In the genomic region with DNA sequence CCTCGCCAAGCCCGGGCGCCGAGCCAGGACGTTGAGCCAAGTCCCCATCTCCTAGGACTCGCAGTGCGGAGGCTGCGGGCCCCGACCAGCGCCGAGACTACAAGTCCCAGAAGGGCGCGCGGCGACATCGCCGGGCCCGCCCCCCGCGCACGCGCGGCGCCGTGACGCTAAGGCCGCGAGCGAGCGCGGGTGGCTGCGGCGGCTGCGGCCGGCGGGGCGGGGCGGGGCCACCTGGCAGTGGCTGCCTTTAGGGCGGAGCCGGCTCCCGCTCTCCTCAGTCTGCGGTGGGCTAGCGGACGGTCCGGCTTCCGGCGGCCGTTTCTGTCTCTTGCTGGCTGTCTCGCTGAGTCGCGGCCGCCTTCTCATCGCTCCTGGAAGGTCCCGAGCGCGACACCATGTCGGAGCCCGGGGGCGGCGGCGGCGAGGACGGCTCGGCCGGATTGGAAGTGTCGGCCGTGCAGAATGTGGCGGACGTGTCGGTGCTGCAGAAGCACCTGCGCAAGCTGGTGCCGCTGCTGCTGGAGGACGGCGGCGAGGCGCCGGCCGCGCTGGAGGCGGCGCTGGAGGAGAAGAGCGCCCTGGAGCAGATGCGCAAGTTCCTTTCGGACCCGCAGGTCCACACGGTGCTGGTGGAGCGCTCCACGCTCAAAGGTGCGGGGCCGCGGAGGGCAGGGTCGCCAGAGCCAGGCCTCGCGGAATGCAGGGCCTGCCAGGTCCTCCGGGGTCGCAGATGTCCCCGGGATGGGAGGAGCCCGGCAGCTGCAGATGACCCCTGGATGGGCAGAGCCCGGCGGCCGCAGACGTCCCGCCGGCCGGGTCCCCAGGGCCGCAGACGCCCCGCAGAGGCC, we compare ENCODE assay signal across 1 cellular context.
TF ChIP-seq lines count a peak whose summit lies in the region.

Gene DYNC1H1, plus strand, starts transcription at position 277 of the 848 bp plus-strand sequence. Its CDS starts 119 bp downstream, at position 396.

TF ChIP-seq in HepG2, 621 proteins besides CTCF, POLR2A, EP300 and RAD21 (continued from another document and continues in another):
- TF ChIP-seq PBX2 (CRISPR knock-in tag; IDR thresholded peaks at IDR 0.05) (no peak), IKZF5 (CRISPR knock-in tag; IDR thresholded peaks at IDR 0.05) (peak; percentile 51; the same call in 1 of the 2 replicates), ZNF331 (CRISPR knock-in tag; IDR thresholded peaks at IDR 0.05) (no peak), ZBTB40 (IDR thresholded peaks at IDR 0.05) (no peak), ZBTB40 (CRISPR knock-in tag; IDR thresholded peaks at IDR 0.05) (peak; percentile 55; the same call in 1 of the 2 replicates), POGZ (CRISPR knock-in tag; IDR thresholded peaks at IDR 0.05) (no peak), PLRG1 (conservative IDR thresholded peaks at IDR 0.05) (no peak), ZNF766 (CRISPR knock-in tag; IDR thresholded peaks at IDR 0.05; ENCODE audit: borderline replicate concordance) (peak; percentile 31; the same call in 1 of the 2 replicates), ZNF460 (CRISPR knock-in tag; IDR thresholded peaks at IDR 0.05; ENCODE audit: borderline replicate concordance) (no peak), TOPORS (CRISPR knock-in tag; IDR thresholded peaks at IDR 0.05) (peak; percentile 61; the same call in 1 of the 2 replicates), BORCS8-MEF2B (CRISPR knock-in tag; IDR thresholded peaks at IDR 0.05) (peak; percentile 71; the same call in 1 of the 2 replicates), ZFP90 (CRISPR knock-in tag; IDR thresholded peaks at IDR 0.05; ENCODE audit: borderline replicate concordance) (peak; percentile 42; the same call in 1 of the 2 replicates), TFE3 (CRISPR knock-in tag; IDR thresholded peaks at IDR 0.05) (no peak), MEIS1 (CRISPR knock-in tag; IDR thresholded peaks at IDR 0.05; ENCODE audit: borderline replicate concordance) (no peak), SIN3B (IDR thresholded peaks at IDR 0.05; ENCODE audit: low read length) (no peak), ZFY (CRISPR knock-in tag; IDR thresholded peaks at IDR 0.05) (peak; percentile 87), MEIS2 (CRISPR knock-in tag; IDR thresholded peaks at IDR 0.05) (0 out of 2 replicates have a peak, but pooled peaks have one; percentile 1), MATR3 (CRISPR knock-in tag; IDR thresholded peaks at IDR 0.05) (no peak), ZNF883 (CRISPR knock-in tag; IDR thresholded peaks at IDR 0.05; ENCODE audit: not compliant biosample characterization) (peak; percentile 63), ARNT2 (CRISPR knock-in tag; IDR thresholded peaks at IDR 0.05; ENCODE audit: low read depth) (peak; percentile 62; the same call in 1 of the 2 replicates)
- TF ChIP-seq, protein P1, sequence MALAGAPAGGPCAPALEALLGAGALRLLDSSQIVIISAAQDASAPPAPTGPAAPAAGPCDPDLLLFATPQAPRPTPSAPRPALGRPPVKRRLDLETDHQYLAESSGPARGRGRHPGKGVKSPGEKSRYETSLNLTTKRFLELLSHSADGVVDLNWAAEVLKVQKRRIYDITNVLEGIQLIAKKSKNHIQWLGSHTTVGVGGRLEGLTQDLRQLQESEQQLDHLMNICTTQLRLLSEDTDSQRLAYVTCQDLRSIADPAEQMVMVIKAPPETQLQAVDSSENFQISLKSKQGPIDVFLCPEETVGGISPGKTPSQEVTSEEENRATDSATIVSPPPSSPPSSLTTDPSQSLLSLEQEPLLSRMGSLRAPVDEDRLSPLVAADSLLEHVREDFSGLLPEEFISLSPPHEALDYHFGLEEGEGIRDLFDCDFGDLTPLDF (CRISPR knock-in tag; IDR thresholded peaks at IDR 0.05): 0 out of 2 replicates have a peak, but pooled peaks have one; percentile 54
- TF ChIP-seq, protein P2, sequence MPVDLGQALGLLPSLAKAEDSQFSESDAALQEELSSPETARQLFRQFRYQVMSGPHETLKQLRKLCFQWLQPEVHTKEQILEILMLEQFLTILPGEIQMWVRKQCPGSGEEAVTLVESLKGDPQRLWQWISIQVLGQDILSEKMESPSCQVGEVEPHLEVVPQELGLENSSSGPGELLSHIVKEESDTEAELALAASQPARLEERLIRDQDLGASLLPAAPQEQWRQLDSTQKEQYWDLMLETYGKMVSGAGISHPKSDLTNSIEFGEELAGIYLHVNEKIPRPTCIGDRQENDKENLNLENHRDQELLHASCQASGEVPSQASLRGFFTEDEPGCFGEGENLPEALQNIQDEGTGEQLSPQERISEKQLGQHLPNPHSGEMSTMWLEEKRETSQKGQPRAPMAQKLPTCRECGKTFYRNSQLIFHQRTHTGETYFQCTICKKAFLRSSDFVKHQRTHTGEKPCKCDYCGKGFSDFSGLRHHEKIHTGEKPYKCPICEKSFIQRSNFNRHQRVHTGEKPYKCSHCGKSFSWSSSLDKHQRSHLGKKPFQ (CRISPR knock-in tag; IDR thresholded peaks at IDR 0.05; ENCODE audit: insufficient replicate concordance): peak; percentile 93
- TF ChIP-seq, protein P3, sequence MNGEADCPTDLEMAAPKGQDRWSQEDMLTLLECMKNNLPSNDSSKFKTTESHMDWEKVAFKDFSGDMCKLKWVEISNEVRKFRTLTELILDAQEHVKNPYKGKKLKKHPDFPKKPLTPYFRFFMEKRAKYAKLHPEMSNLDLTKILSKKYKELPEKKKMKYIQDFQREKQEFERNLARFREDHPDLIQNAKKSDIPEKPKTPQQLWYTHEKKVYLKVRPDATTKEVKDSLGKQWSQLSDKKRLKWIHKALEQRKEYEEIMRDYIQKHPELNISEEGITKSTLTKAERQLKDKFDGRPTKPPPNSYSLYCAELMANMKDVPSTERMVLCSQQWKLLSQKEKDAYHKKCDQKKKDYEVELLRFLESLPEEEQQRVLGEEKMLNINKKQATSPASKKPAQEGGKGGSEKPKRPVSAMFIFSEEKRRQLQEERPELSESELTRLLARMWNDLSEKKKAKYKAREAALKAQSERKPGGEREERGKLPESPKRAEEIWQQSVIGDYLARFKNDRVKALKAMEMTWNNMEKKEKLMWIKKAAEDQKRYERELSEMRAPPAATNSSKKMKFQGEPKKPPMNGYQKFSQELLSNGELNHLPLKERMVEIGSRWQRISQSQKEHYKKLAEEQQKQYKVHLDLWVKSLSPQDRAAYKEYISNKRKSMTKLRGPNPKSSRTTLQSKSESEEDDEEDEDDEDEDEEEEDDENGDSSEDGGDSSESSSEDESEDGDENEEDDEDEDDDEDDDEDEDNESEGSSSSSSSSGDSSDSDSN (CRISPR knock-in tag; IDR thresholded peaks at IDR 0.05): peak; percentile 84; the same call in 1 of the 2 replicates
- TF ChIP-seq, protein P4, sequence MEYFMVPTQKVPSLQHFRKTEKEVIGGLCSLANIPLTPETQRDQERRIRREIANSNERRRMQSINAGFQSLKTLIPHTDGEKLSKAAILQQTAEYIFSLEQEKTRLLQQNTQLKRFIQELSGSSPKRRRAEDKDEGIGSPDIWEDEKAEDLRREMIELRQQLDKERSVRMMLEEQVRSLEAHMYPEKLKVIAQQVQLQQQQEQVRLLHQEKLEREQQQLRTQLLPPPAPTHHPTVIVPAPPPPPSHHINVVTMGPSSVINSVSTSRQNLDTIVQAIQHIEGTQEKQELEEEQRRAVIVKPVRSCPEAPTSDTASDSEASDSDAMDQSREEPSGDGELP (IDR thresholded peaks at IDR 0.05; ENCODE audit: borderline replicate concordance, low read depth): no peak
- TF ChIP-seq, protein P5, sequence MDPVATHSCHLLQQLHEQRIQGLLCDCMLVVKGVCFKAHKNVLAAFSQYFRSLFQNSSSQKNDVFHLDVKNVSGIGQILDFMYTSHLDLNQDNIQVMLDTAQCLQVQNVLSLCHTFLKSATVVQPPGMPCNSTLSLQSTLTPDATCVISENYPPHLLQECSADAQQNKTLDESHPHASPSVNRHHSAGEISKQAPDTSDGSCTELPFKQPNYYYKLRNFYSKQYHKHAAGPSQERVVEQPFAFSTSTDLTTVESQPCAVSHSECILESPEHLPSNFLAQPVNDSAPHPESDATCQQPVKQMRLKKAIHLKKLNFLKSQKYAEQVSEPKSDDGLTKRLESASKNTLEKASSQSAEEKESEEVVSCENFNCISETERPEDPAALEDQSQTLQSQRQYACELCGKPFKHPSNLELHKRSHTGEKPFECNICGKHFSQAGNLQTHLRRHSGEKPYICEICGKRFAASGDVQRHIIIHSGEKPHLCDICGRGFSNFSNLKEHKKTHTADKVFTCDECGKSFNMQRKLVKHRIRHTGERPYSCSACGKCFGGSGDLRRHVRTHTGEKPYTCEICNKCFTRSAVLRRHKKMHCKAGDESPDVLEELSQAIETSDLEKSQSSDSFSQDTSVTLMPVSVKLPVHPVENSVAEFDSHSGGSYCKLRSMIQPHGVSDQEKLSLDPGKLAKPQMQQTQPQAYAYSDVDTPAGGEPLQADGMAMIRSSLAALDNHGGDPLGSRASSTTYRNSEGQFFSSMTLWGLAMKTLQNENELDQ (CRISPR knock-in tag; IDR thresholded peaks at IDR 0.05; ENCODE audit: borderline replicate concordance): no peak
